23 cellular contexts compared by ENCODE assay signal in genomic region chr11:7175007-7175406, GRCh38.
"Had no signal": no experiment of that assay in that cellular context is flagged by ENCODE, and none has a peak within 500 bp of the region (broad histone marks: within the 10 kb centered on the region; RNA-seq: fewer than 3 reads in every experiment).

No MANE protein-coding gene starts in this region.

- H3K27ac ChIP-seq: colonic mucosa, coronary artery, dorsolateral prefrontal cortex, epithelial cell of prostate, esophagus muscularis mucosa, esophagus squamous epithelium, foreskin keratinocyte, gastrocnemius medialis, gastroesophageal sphincter, heart left ventricle, heart right ventricle had no signal

- H3K9me3 ChIP-seq: colonic mucosa, esophagus muscularis mucosa, esophagus squamous epithelium, gastrocnemius medialis, gastroesophageal sphincter, heart left ventricle, heart right ventricle had no signal

- H3K36me3 ChIP-seq: colonic mucosa, esophagus muscularis mucosa, esophagus squamous epithelium, gastrocnemius medialis, gastroesophageal sphincter, heart left ventricle, heart right ventricle had no signal

- DNase-seq: colonic mucosa; cortex of kidney; dermis blood vessel endothelial cell; dorsolateral prefrontal cortex; effector CD4-positive, alpha-beta T cell; effector CD8-positive, alpha-beta T cell; effector memory CD4-positive, alpha-beta T cell; effector memory CD8-positive, alpha-beta T cell; endodermal cell; erythroblast; esophagus squamous epithelium; foreskin fibroblast; foreskin keratinocyte; foreskin melanocyte; gastrocnemius medialis; glutamatergic neuron; head of caudate nucleus; heart left ventricle; heart right ventricle had no signal

- H3K4me1 ChIP-seq: colonic mucosa, esophagus muscularis mucosa, esophagus squamous epithelium, foreskin keratinocyte, gastrocnemius medialis, gastroesophageal sphincter, heart left ventricle, heart right ventricle had no signal

- H3K4me3 ChIP-seq: colonic mucosa, coronary artery, dorsolateral prefrontal cortex, esophagus muscularis mucosa, esophagus squamous epithelium, gastrocnemius medialis, gastroesophageal sphincter, heart left ventricle, heart right ventricle had no signal
